30 cellular contexts compared by ENCODE assay signal in genomic region chr11:13891911-13892310, GRCh38.
DNase-seq lines count a peak whose midpoint lies in the region; TF ChIP-seq lines count a peak whose summit lies in the region.
"Had no signal": no experiment of that assay in that cellular context is flagged by ENCODE, and none has a peak within 500 bp of the region (broad histone marks: within the 10 kb centered on the region; RNA-seq: fewer than 3 reads in every experiment).

No MANE protein-coding gene starts in this region.

- H3K27ac Mint-ChIP-seq in activated naive CD8-positive, alpha-beta T cell treated with anti-CD3 and anti-CD28 coated beads for 36 hours, result no peak overlapping the region
- H3K27ac Mint-ChIP-seq: activated CD4-positive, alpha-beta T cell treated with anti-CD3 and anti-CD28 coated beads, Interleukin-2, amount 10 ng/mL, durations not matched to agents 7 days and 5 days; brain; CD8-positive, alpha-beta T cell; stimulated activated naive B cell treated with anti-CD40 and anti-IgM and Interleukin-4, amounts not matched to agents 10 μg/mL and 1 μg/mL and 100 μg/mL, for 72 hours had no signal

- 83 to 91% methylated on average over 1 of the region's 1 CpG for WGBS in testis, 2 donors

- H3K4me1 Mint-ChIP-seq in activated naive CD8-positive, alpha-beta T cell treated with anti-CD3 and anti-CD28 coated beads for 36 hours, result no peaks in the 10 kb centered on the region
- H3K4me1 Mint-ChIP-seq: activated CD4-positive, alpha-beta T cell treated with anti-CD3 and anti-CD28 coated beads, Interleukin-2, amount 10 ng/mL, durations not matched to agents 7 days and 5 days had no signal

- no peak for TF ChIP-seq POLR2A in testis (IDR thresholded peaks at IDR 0.05)

- no peaks in the 10 kb centered on the region for H3K36me3 ChIP-seq in testis (ENCODE audit: low read depth, missing control alignments)
- H3K36me3 ChIP-seq: adrenal gland, right atrium auricular region, SJCRH30, suprapubic skin had no signal

- peaks cover 2% of the 10 kb centered on the region for H3K36me3 Mint-ChIP-seq in activated naive CD8-positive, alpha-beta T cell treated with anti-CD3 and anti-CD28 coated beads for 36 hours
- H3K36me3 Mint-ChIP-seq: brain; CD8-positive, alpha-beta T cell had no signal

- no peak overlapping the region for H3K4me3 ChIP-seq in testis
- H3K4me3 ChIP-seq: adrenal gland, GM12878, lung, right atrium auricular region, SJCRH30, suprapubic skin had no signal

- DNase-seq in NCI-H1417 (lab: John Stamatoyannopoulos, UW) (peak; percentile 17 to 55 (median 21)), NCI-H1417 treated with DMSO at 0.1 percent for 48 hours (lab: John Stamatoyannopoulos, UW) (no peak), NCI-H1105 treated with DMSO at 0.1 percent for 48 hours (lab: John Stamatoyannopoulos, UW) (peak; percentile 70), NCI-H510A treated with DMSO at 0.1 percent for 48 hours (lab: John Stamatoyannopoulos, UW) (peak; percentile 79), testis (no peak), cardiac septum (ENCODE audit: low spot score) (no peak)
- DNase-seq in activated naive CD8-positive, alpha-beta T cell treated with anti-CD3 and anti-CD28 coated beads for 36 hours, result no peak
- DNase-seq: activated CD4-positive, alpha-beta T cell treated with anti-CD3 and anti-CD28 coated beads, Interleukin-2, amount 10 ng/mL, durations not matched to agents 7 days and 5 days; activated naive CD4-positive, alpha-beta T cell; activated T-cell treated with anti-CD3 and anti-CD28 coated beads, Interleukin-2, amount 50 U/mL, for 48 hours; adrenal gland; AML-193; CD8-positive, alpha-beta T cell; DND-41; effector CD4-positive, alpha-beta T cell; H7; kidney glomerular epithelial cell; NK-92 treated with Interleukin-12 subunit alpha and Interleukin-12 subunit beta, amount 100 ng/mL, for 24 hours; SJCRH30; stimulated activated CD4-positive, alpha-beta T cell treated with anti-CD3 and anti-CD28 coated beads, Interleukin-4, amount 100 ng/mL, for 24 hours; stimulated activated naive B cell treated with anti-CD40 and anti-IgM and Interleukin-4, amounts not matched to agents 10 μg/mL and 1 μg/mL and 100 μg/mL, for 72 hours; T-helper 2 cell had no signal

- H3K9me3 Mint-ChIP-seq in activated naive CD8-positive, alpha-beta T cell treated with anti-CD3 and anti-CD28 coated beads for 36 hours, result peaks cover under 1% of the 10 kb centered on the region

- H3K4me3 Mint-ChIP-seq in activated naive CD8-positive, alpha-beta T cell treated with anti-CD3 and anti-CD28 coated beads for 36 hours, result no peak overlapping the region
- H3K4me3 Mint-ChIP-seq: activated CD4-positive, alpha-beta T cell treated with anti-CD3 and anti-CD28 coated beads, Interleukin-2, amount 10 ng/mL, durations not matched to agents 7 days and 5 days; brain; CD8-positive, alpha-beta T cell; stimulated activated naive B cell treated with anti-CD40 and anti-IgM and Interleukin-4, amounts not matched to agents 10 μg/mL and 1 μg/mL and 100 μg/mL, for 72 hours had no signal

- no peaks in the 10 kb centered on the region for H3K4me1 ChIP-seq in testis
- H3K4me1 ChIP-seq: adrenal gland, parathyroid adenoma, right atrium auricular region, suprapubic skin had no signal

- no peak for TF ChIP-seq CTCF in VCaP (conservative IDR thresholded peaks at IDR 0.05)
- no peak for TF ChIP-seq CTCF in testis (IDR thresholded peaks at IDR 0.05)

- H3K9me3 ChIP-seq in testis, result no peaks in the 10 kb centered on the region
- H3K9me3 ChIP-seq: adrenal gland, right atrium auricular region, SJCRH30, suprapubic skin had no signal

- H3K27ac ChIP-seq in VCaP, result peak overlapping the region; percentile 36
- H3K27ac ChIP-seq in testis, result no peak overlapping the region
- H3K27ac ChIP-seq: adrenal gland, epithelial cell of prostate, parathyroid adenoma, right atrium auricular region, SJCRH30, suprapubic skin had no signal

- no peaks in the 10 kb centered on the region for H3K27me3 Mint-ChIP-seq in activated naive CD8-positive, alpha-beta T cell treated with anti-CD3 and anti-CD28 coated beads for 36 hours
- H3K27me3 Mint-ChIP-seq: stimulated activated naive B cell treated with anti-CD40 and anti-IgM and Interleukin-4, amounts not matched to agents 10 μg/mL and 1 μg/mL and 100 μg/mL, for 72 hours had no signal

- no peaks in the 10 kb centered on the region for H3K27me3 ChIP-seq in testis
- H3K27me3 ChIP-seq: adrenal gland, right atrium auricular region, SJCRH30, suprapubic skin had no signal

- intact Hi-C loops in testis (cut with DNase I; ENCODE audit: low total_unique reads) (no loop called here), cardiac septum (cut with DNase I) (no loop called here)

Comparison
In these comparisons a context has a peak if more than half of its experiments do, and no peak if none do; other contexts are left out.
1. DNase-seq: peak in NCI-H1417 (3 of 3), NCI-H1105 treated with DMSO at 0.1 percent for 48 hours (single experiment) and NCI-H510A treated with DMSO at 0.1 percent for 48 hours (single experiment); none in NCI-H1417 treated with DMSO at 0.1 percent for 48 hours (single experiment), testis (single experiment), cardiac septum (single experiment) and activated naive CD8-positive, alpha-beta T cell treated with anti-CD3 and anti-CD28 coated beads for 36 hours (single experiment).